22 cellular contexts compared by ENCODE assay signal in the genomic region with DNA sequence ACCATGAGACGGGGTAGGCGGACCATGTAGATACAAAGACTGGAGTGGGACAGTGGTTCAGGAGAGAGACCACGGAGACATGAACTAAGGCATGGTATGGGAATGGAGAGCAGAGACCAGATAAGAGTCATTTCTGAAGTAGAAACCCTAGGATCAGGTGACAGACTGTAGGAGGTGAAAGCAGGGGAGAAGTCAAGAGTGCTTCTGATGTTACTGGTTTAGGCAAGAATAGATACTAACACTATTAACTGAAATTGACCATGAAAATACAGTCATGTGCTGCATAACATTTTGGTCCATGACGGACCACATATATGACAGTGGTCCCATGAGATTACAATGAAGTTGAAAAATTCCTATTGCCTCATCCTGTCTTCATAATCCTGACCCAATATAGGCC. TPM values are rescaled to one million over a fixed set of nuclear protein-coding genes. Genes with fewer than 3 reads are reported as not detected.
A peak's percentile ranks its signal among the peaks of the same experiment; 100 is the strongest.
DNase-seq lines count a peak whose midpoint lies in the region; ATAC-seq and TF ChIP-seq lines count a peak whose summit lies in the region.
"Had no signal": no experiment of that assay in that cellular context is flagged by ENCODE, and none has a peak within 500 bp of the region (broad histone marks: within the 10 kb centered on the region; RNA-seq: fewer than 3 reads in every experiment).

No MANE protein-coding gene starts in this region.

- POLR2A ChIA-PET in CD4-positive, alpha-beta memory T cell (lab: Charles Lee; ENCODE audit: partially characterized antibody), result interaction anchor here (1.2 to 3.0 kb wide), 3 partner anchors 10 to 41 kb away, joined by 3 to 14 read pairs (median 7); a partner anchor contains a TSS
- POLR2A ChIA-PET in IMR-90 (lab: Charles Lee; ENCODE audit: unreplicated experiment), result no interaction called here

- H2AK5ac ChIP-seq in IMR-90 (ENCODE audit: low read depth, low read length), result no peak overlapping the region

- dilution Hi-C loops in IMR-90 (cut with HindIII; ENCODE audit: low sequenced_read_pairs, unreplicated experiment), result no loop called here

- TF ChIP-seq POLR2A in IMR-90 (IDR thresholded peaks at IDR 0.05; ENCODE audit: low read depth, low read length), result no peak

- H2BK120ac ChIP-seq in IMR-90 (ENCODE audit: low read depth, low read length), result no peak overlapping the region

- no peak overlapping the region for H3K4me2 ChIP-seq in IMR-90 (ENCODE audit: low read depth, low read length)

- CTCF ChIA-PET in CD4-positive, alpha-beta memory T cell (lab: Charles Lee; ENCODE audit: partially characterized antibody), result interaction anchor here (0.8 to 3.7 kb wide), 10 partner anchors 10 to 177 kb away, joined by 3 to 17 read pairs (median 4); a partner anchor contains a TSS
- CTCF ChIA-PET in IMR-90 (lab: Yijun Ruan, JAX), result no interaction called here

- H3K4ac ChIP-seq in IMR-90 (ENCODE audit: low read depth, low read length), result no peak overlapping the region

- peaks cover 86% of the 10 kb centered on the region for H3K36me3 ChIP-seq in CD4-positive, CD25-positive, alpha-beta regulatory T cell (ENCODE audit: control insufficient read depth, insufficient read depth, low read length)
- H3K36me3 ChIP-seq in CD4-positive, alpha-beta memory T cell (ENCODE audit: insufficient read depth, low read length), result peaks cover 58% of the 10 kb centered on the region
- no peaks in the 10 kb centered on the region for H3K36me3 ChIP-seq in IMR-90 (ENCODE audit: control insufficient read depth, insufficient read depth, low read length)
- H3K36me3 ChIP-seq: tibial artery had no signal

- H4K91ac ChIP-seq in IMR-90 (ENCODE audit: insufficient read depth, low read depth, low read length), result no peak overlapping the region; the same call in 1 of the 2 replicates

- WGBS in IMR-90 (ENCODE audit: extremely low coverage in 2 of 2, insufficient read length in 1 of 2), 2 experiments, result 89% methylated on average over 3 of the region's 4 CpGs; no CpG with 5 or more reads in 1 of the 2 experiments

- H4K5ac ChIP-seq in IMR-90 (ENCODE audit: low read depth, low read length), result no peak overlapping the region; the same call in 1 of the 2 replicates

- intact Hi-C loops in CD4-positive, alpha-beta memory T cell (cut with micrococcal nuclease), result no loop called here
- intact Hi-C loops in IMR-90 (cut with micrococcal nuclease), result no loop called here

- H3K79me1 ChIP-seq in IMR-90 (ENCODE audit: low read depth in 1 of 2, low read length in 2 of 2), result no peaks in the 10 kb centered on the region

- in situ Hi-C loops in IMR-90 (cut with MboI; ENCODE audit: low sequenced_read_pairs), result no loop called here

- H3K4me1 Mint-ChIP-seq in CD4-positive, CD25-positive, alpha-beta regulatory T cell, result peaks cover 35 to 65% (median 50%) of the 10 kb centered on the region in 4 donors
- peaks cover 41 to 74% (median 61%) of the 10 kb centered on the region in 4 donors for H3K4me1 Mint-ChIP-seq in CD4-positive, alpha-beta memory T cell
- H3K4me1 Mint-ChIP-seq in central memory CD8-positive, alpha-beta T cell, result peaks cover 67% of the 10 kb centered on the region

- no peak overlapping the region for H3K56ac ChIP-seq in IMR-90 (ENCODE audit: extremely low read depth, insufficient read depth, low read length)

- no peaks in the 10 kb centered on the region for H3K9me3 ChIP-seq in CD4-positive, CD25-positive, alpha-beta regulatory T cell (ENCODE audit: control insufficient read depth in 2 of 2, low read length in 2 of 2)
- H3K9me3 ChIP-seq in CD4-positive, alpha-beta memory T cell (ENCODE audit: control insufficient read depth in 1 of 2, low read length in 2 of 2), result no peaks in the 10 kb centered on the region
- H3K9me3 ChIP-seq in IMR-90 (ENCODE audit: control insufficient read depth, insufficient read depth, low read length), result no peaks in the 10 kb centered on the region
- H3K9me3 ChIP-seq: tibial artery had no signal

- H3K27ac ChIP-seq in CD4-positive, CD25-positive, alpha-beta regulatory T cell (ENCODE audit: insufficient read depth, low read length, poor library complexity, severe bottlenecking), result peak overlapping the region; percentile 7
- peak overlapping the region; percentile 24 for H3K27ac ChIP-seq in CD4-positive, alpha-beta memory T cell (ENCODE audit: low read depth, low read length)
- H3K27ac ChIP-seq in IMR-90 (ENCODE audit: insufficient read depth, low read length), result no peak overlapping the region
- H3K27ac ChIP-seq: coronary artery, tibial artery had no signal

- no peak for DNase-seq in CD4-positive, CD25-positive, alpha-beta regulatory T cell
- no peak for DNase-seq in CD4-positive, alpha-beta memory T cell
- no peak for DNase-seq in IMR-90
- no peak for DNase-seq in central memory CD8-positive, alpha-beta T cell (ENCODE audit: low spot score in 2 of 2)
- no peak for DNase-seq in T1000 (lab: John Stamatoyannopoulos, UW)
- DNase-seq in GOT3 (lab: John Stamatoyannopoulos, UW), result no peak
- DNase-seq: activated CD4-positive, alpha-beta T cell treated with anti-CD3 and anti-CD28 coated beads for 48 hours; DMS79 treated with DMSO at 0.1 percent for 48 hours; glutamatergic neuron; kidney glomerular epithelial cell; mammary epithelial cell; NCI-H510A; NK-92 treated with Interleukin-12 subunit alpha and Interleukin-12 subunit beta, amount 100 ng/mL, for 24 hours; SHP77 treated with DMSO at 0.1 percent for 48 hours; stimulated activated CD4-positive, alpha-beta T cell treated with anti-CD3 and anti-CD28 coated beads, Interleukin-1b, Interleukin-23, amount 100 ng/mL, for 48 hours; stimulated activated naive CD4-positive, alpha-beta T cell; SW 1271; tibial artery had no signal

- H3K36me3 Mint-ChIP-seq in CD4-positive, CD25-positive, alpha-beta regulatory T cell, result peaks cover 54% of the 10 kb centered on the region
- H3K36me3 Mint-ChIP-seq in CD4-positive, alpha-beta memory T cell, result peaks cover 52 to 77% of the 10 kb centered on the region in 2 donors
- H3K36me3 Mint-ChIP-seq in central memory CD8-positive, alpha-beta T cell (ENCODE audit: insufficient read depth), result peaks cover 55% of the 10 kb centered on the region

- no peaks in the 10 kb centered on the region for H4K20me1 ChIP-seq in IMR-90 (ENCODE audit: insufficient read depth, low read length)

- H3K9me3 Mint-ChIP-seq in CD4-positive, CD25-positive, alpha-beta regulatory T cell, result no peaks in the 10 kb centered on the region
- H3K9me3 Mint-ChIP-seq in CD4-positive, alpha-beta memory T cell, result no peaks in the 10 kb centered on the region
- H3K9me3 Mint-ChIP-seq in central memory CD8-positive, alpha-beta T cell, result no peaks in the 10 kb centered on the region
- H3K9me3 Mint-ChIP-seq: activated naive CD4-positive, alpha-beta T cell treated with anti-CD3 and anti-CD28 coated beads, Interleukin-2, amount 50 U/mL, for 72 hours had no signal

- no peak overlapping the region for H2BK15ac ChIP-seq in IMR-90 (ENCODE audit: low read depth, low read length)

- no peak overlapping the region for H3K14ac ChIP-seq in IMR-90 (replicated peaks; ENCODE audit: low read depth, low read length)

- H2BK5ac ChIP-seq in IMR-90 (ENCODE audit: low read depth, low read length, poor library complexity, severe bottlenecking), result peak overlapping the region; percentile 15

- H4K8ac ChIP-seq in IMR-90 (ENCODE audit: low read depth in 2 of 2, low read length in 2 of 2), result no peak overlapping the region

- no peaks in the 10 kb centered on the region for H3K27me3 ChIP-seq in CD4-positive, CD25-positive, alpha-beta regulatory T cell (ENCODE audit: control insufficient read depth, insufficient read depth, low read length)
- no peaks in the 10 kb centered on the region for H3K27me3 ChIP-seq in CD4-positive, alpha-beta memory T cell (ENCODE audit: insufficient read depth, low read length)
- no peaks in the 10 kb centered on the region for H3K27me3 ChIP-seq in IMR-90 (ENCODE audit: control insufficient read depth, insufficient read depth, low read length)
- H3K27me3 ChIP-seq: tibial artery had no signal

- H2BK20ac ChIP-seq in IMR-90 (ENCODE audit: low read depth, low read length), result no peak overlapping the region

- H3K9me1 ChIP-seq in IMR-90 (ENCODE audit: insufficient read depth, low read length), result no peaks in the 10 kb centered on the region

- no peak overlapping the region for H3K9ac ChIP-seq in IMR-90 (ENCODE audit: low read depth, low read length)

- H3K4me3 ChIP-seq in CD4-positive, CD25-positive, alpha-beta regulatory T cell (ENCODE audit: low read depth, low read length), result no peak overlapping the region
- no peak overlapping the region for H3K4me3 ChIP-seq in CD4-positive, alpha-beta memory T cell (ENCODE audit: low read length in 2 of 2)
- no peak overlapping the region for H3K4me3 ChIP-seq in IMR-90 (ENCODE audit: insufficient read depth, low read depth, low read length)
- H3K4me3 ChIP-seq: coronary artery, tibial artery had no signal

- TF ChIP-seq RAD21 in IMR-90 (IDR thresholded peaks at IDR 0.05; ENCODE audit: low read length), result no peak

- H3K4me1 ChIP-seq in CD4-positive, CD25-positive, alpha-beta regulatory T cell (ENCODE audit: control insufficient read depth, insufficient read depth, low read length, poor library complexity, severe bottlenecking), result peaks cover 12% of the 10 kb centered on the region
- peaks cover 51% of the 10 kb centered on the region for H3K4me1 ChIP-seq in CD4-positive, alpha-beta memory T cell (ENCODE audit: insufficient read depth, low read length)
- H3K4me1 ChIP-seq in IMR-90 (ENCODE audit: control insufficient read depth, insufficient read depth, low read length), result peaks cover 6% of the 10 kb centered on the region
- H3K4me1 ChIP-seq: tibial artery had no signal

- TF ChIP-seq CTCF in IMR-90 (conservative IDR thresholded peaks at IDR 0.05; ENCODE audit: low read depth, low read length), result no peak

- H2AK9ac ChIP-seq in IMR-90 (replicated peaks; ENCODE audit: low read depth, low read length, poor library complexity), result no peak overlapping the region

- BruUV-seq in IMR-90 (replicated peaks; lab: Mats Ljungman, UMichigan), result no TSS peak

- H3K23ac ChIP-seq in IMR-90 (ENCODE audit: low read depth, low read length), result no peak overlapping the region

- peak overlapping the region; percentile 16; the same call in 1 of the 2 replicates for H3K18ac ChIP-seq in IMR-90 (ENCODE audit: low read depth, low read length)

- no peak overlapping the region for H2AFZ ChIP-seq in IMR-90 (replicated peaks; ENCODE audit: low read length, poor library complexity)

- H3K4me3 Mint-ChIP-seq in CD4-positive, CD25-positive, alpha-beta regulatory T cell, result no peak overlapping the region
- H3K4me3 Mint-ChIP-seq in CD4-positive, alpha-beta memory T cell, result peak overlapping the region in 1 of 8 donors; percentile 3
- H3K4me3 Mint-ChIP-seq in central memory CD8-positive, alpha-beta T cell, result no peak overlapping the region

- no peak for ATAC-seq in CD4-positive, CD25-positive, alpha-beta regulatory T cell (ENCODE audit: low read depth in 2 of 2)
- ATAC-seq in IMR-90 (ENCODE audit: low read depth) (no peak), HG03175 (IDR thresholded peaks at IDR 0.05; ENCODE audit: unreplicated experiment) (no peak)
- ATAC-seq in central memory CD8-positive, alpha-beta T cell (replicated peaks; ENCODE audit: extremely low read depth, poor library complexity, severe bottlenecking), result no peak

- no peaks in the 10 kb centered on the region for H3K27me3 Mint-ChIP-seq in CD4-positive, CD25-positive, alpha-beta regulatory T cell
- H3K27me3 Mint-ChIP-seq in CD4-positive, alpha-beta memory T cell, result no peaks in the 10 kb centered on the region
- no peaks in the 10 kb centered on the region for H3K27me3 Mint-ChIP-seq in central memory CD8-positive, alpha-beta T cell

- peak overlapping the region; percentile 78 to 91 (median 82) for H3K27ac Mint-ChIP-seq in CD4-positive, CD25-positive, alpha-beta regulatory T cell
- H3K27ac Mint-ChIP-seq in CD4-positive, alpha-beta memory T cell, result peak overlapping the region; percentile 21 to 88 (median 72)
- peak overlapping the region; percentile 83 for H3K27ac Mint-ChIP-seq in central memory CD8-positive, alpha-beta T cell (ENCODE audit: low read depth)

RNA-seq across cellular contexts. Expression of a gene that starts 41.7 kb away (rescaled TPM):
- total RNA-seq in CD4-positive, CD25-positive, alpha-beta regulatory T cell, result 216 TPM
- 100 to 1,000 TPM in 1 of 4 donors, 10 to 100 TPM in 3; 74.5 to 108 (median 86.6) TPM for polyA plus RNA-seq in CD4-positive, CD25-positive, alpha-beta regulatory T cell
- total RNA-seq in CD4-positive, alpha-beta memory T cell, result 100 to 1,000 TPM; 123 to 125 TPM
- 10 to 100 TPM; 47.8 to 85.9 TPM for polyA plus RNA-seq in CD4-positive, alpha-beta memory T cell
- 1.9 and 3.2 TPM in 2 replicates for total RNA-seq in IMR-90 (2012; rRNA removed)
- polyA plus RNA-seq in IMR-90 (2012; rRNA removed), result 1.4 TPM in 2 replicates
- polyA plus RNA-seq in IMR-90 (2012; cell fraction: cytosol; rRNA removed), result 0.43 and 0.60 TPM in 2 replicates
- polyA plus RNA-seq in IMR-90 (2012; cell fraction: nucleus; rRNA removed; ENCODE audit: low replicate concordance), result 0.97 and 2.6 TPM in 2 replicates
- total RNA-seq: fibroblast of lung had no signal
- polyA plus RNA-seq: mammary epithelial cell had no signal

Comparison
In these comparisons a context has a peak if more than half of its experiments do, and no peak if none do; other contexts are left out.
1. RNA of a gene that starts 41.7 kb away (total RNA-seq): 216 TPM in CD4-positive, CD25-positive, alpha-beta regulatory T cell (single experiment) and 123 to 125 TPM in CD4-positive, alpha-beta memory T cell; 1.9 to 3.2 TPM in IMR-90; every median in the first group is over 10 times any median in the second.
2. Peak in every context shown above with its lines, with median percentiles within 50 percentile points of each other: H3K27ac Mint-ChIP-seq.